In the genomic region with DNA sequence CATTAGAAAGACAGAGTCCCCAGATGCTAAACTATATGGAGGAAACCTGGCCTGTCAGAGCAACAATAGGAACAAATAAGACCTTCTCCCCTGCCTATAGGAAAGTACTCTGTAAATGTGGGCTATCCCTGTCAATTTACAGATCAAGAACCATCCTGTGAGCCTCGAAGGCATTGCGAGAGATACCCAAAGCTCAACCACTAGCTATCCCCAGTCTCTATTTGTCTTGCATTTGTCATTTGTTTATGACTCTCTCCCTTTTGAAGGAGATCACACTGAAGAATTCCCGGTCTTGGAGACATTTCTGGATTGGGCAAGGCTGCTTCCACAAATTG, we compare ENCODE assay signal across 1 cellular context.
TF ChIP-seq lines count a peak whose summit lies in the region.

No MANE protein-coding gene starts in this region.

TF ChIP-seq in H1, 55 proteins besides CTCF, POLR2A, EP300 and RAD21:
- TF ChIP-seq SIN3A (conservative IDR thresholded peaks at IDR 0.05 in 1 of 2, IDR thresholded peaks at IDR 0.05 in 1 of 2; ENCODE audit: low read depth in 1 of 2, low read length in 2 of 2) (peak in 1 of 2 experiments; percentile 77; a peak in 1 of 4 replicates), MAFK (IDR thresholded peaks at IDR 0.05; ENCODE audit: low read depth, low read length) (no peak)
